ENCODE assay signal across 2 cellular contexts in genomic region chr3:80586338-80586737, GRCh38.
A peak's percentile ranks its signal among the peaks of the same experiment; 100 is the strongest.
TF ChIP-seq lines count a peak whose summit lies in the region.

No MANE protein-coding gene starts in this region.

TF ChIP-seq in IMR-90, 13 proteins besides CTCF, POLR2A, EP300 and RAD21:
- TF ChIP-seq CEBPB (IDR thresholded peaks at IDR 0.05; ENCODE audit: low read depth, low read length) (0 out of 2 replicates have a peak, but pooled peaks have one; percentile 33), SMC3 (IDR thresholded peaks at IDR 0.05; ENCODE audit: low read depth, low read length) (no peak), USF2 (IDR thresholded peaks at IDR 0.05; ENCODE audit: low read depth, low read length) (no peak)

TF ChIP-seq in Ishikawa, 13 proteins besides CTCF, POLR2A, EP300 and RAD21:
- TF ChIP-seq REST (IDR thresholded peaks at IDR 0.05; ENCODE audit: low read depth) (no peak), TAF1 (IDR thresholded peaks at IDR 0.05; ENCODE audit: low read depth) (no peak), NFIC (IDR thresholded peaks at IDR 0.05) (no peak), FOXM1 (IDR thresholded peaks at IDR 0.05; ENCODE audit: borderline replicate concordance, low read depth) (no peak), CEBPB (IDR thresholded peaks at IDR 0.05) (peak; percentile 36; the same call in 1 of the 2 replicates)
